Comparison of ENCODE assay signal across 1 cellular context in genomic region chr1:24673336-24673735, GRCh38.
TF ChIP-seq lines count a peak whose summit lies in the region.

No MANE protein-coding gene starts in this region.

TF ChIP-seq in WTC11, 78 proteins besides CTCF, POLR2A, EP300 and RAD21:
- TF ChIP-seq AFF4 (CRISPR knock-in tag; IDR thresholded peaks at IDR 0.05; ENCODE audit: borderline replicate concordance): no peak
- no peak for TF ChIP-seq ETV6 (CRISPR knock-in tag; IDR thresholded peaks at IDR 0.05)
- no peak for TF ChIP-seq AR (CRISPR knock-in tag; IDR thresholded peaks at IDR 0.05)
- no peak for TF ChIP-seq GTF2I (CRISPR knock-in tag; conservative IDR thresholded peaks at IDR 0.05)
- TF ChIP-seq HMGXB4 (CRISPR knock-in tag; IDR thresholded peaks at IDR 0.05): no peak
- TF ChIP-seq OVOL2 (CRISPR knock-in tag; IDR thresholded peaks at IDR 0.05; ENCODE audit: borderline replicate concordance): no peak
- TF ChIP-seq ATF6 (CRISPR knock-in tag; IDR thresholded peaks at IDR 0.05): no peak
- no peak for TF ChIP-seq NFE2L1 (CRISPR knock-in tag; IDR thresholded peaks at IDR 0.05)
- TF ChIP-seq ZSCAN18 (CRISPR knock-in tag; IDR thresholded peaks at IDR 0.05): no peak
- no peak for TF ChIP-seq E2F5 (CRISPR knock-in tag; IDR thresholded peaks at IDR 0.05)
- no peak for TF ChIP-seq TEAD4 (CRISPR knock-in tag; IDR thresholded peaks at IDR 0.05)
- TF ChIP-seq EMX1 (CRISPR knock-in tag; IDR thresholded peaks at IDR 0.05): no peak
- no peak for TF ChIP-seq GABPB1 (CRISPR knock-in tag; IDR thresholded peaks at IDR 0.05)
- TF ChIP-seq ZNF512 (CRISPR knock-in tag; IDR thresholded peaks at IDR 0.05; ENCODE audit: borderline replicate concordance): no peak
- TF ChIP-seq STAT6 (CRISPR knock-in tag; conservative IDR thresholded peaks at IDR 0.05; ENCODE audit: low read depth): no peak
- no peak for TF ChIP-seq ZNF532 (CRISPR knock-in tag; IDR thresholded peaks at IDR 0.05; ENCODE audit: borderline replicate concordance)
- TF ChIP-seq NR1H2 (CRISPR knock-in tag; IDR thresholded peaks at IDR 0.05): no peak
- no peak for TF ChIP-seq TEAD1 (CRISPR knock-in tag; IDR thresholded peaks at IDR 0.05)
- TF ChIP-seq ZNF423 (CRISPR knock-in tag; IDR thresholded peaks at IDR 0.05): no peak
- TF ChIP-seq ZNF138 (CRISPR knock-in tag; conservative IDR thresholded peaks at IDR 0.05): no peak
